8 cellular contexts compared by ENCODE assay signal in the genomic region with DNA sequence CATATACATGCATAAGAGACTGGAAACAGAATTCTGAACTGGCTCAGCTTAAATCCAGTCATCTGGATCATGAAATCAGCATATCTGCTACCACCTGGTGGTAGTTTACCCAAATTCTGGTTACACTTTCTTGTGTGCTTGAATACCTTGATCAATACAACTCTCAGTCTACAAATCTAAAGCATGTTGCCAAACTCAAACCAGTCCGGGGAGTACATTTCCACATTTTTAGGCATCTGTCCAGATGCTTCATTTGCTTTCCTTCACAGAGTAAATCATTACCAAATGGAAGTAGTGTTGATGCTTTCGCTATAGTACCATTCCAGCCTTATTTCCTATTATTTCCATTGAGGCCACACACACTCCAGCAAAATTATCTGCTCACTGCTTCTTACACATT.
DNase-seq lines count a peak whose midpoint lies in the region; ATAC-seq and TF ChIP-seq lines count a peak whose summit lies in the region.

No MANE protein-coding gene starts in this region.

- no peaks in the 10 kb centered on the region for H4K20me1 ChIP-seq in hepatocyte (ENCODE audit: insufficient read depth, poor library complexity, severe bottlenecking)

- H2AFZ ChIP-seq in hepatocyte, result no peak overlapping the region

- DNase-seq in AG10803 (ENCODE audit: low read depth), result peak; percentile 42
- no peak for DNase-seq in Peyer's patch
- DNase-seq in hepatocyte (ENCODE audit: low spot score), result peak; percentile 19
- no peak for DNase-seq in activated naive CD8-positive, alpha-beta T cell treated with anti-CD3 and anti-CD28 coated beads for 36 hours
- no peak for DNase-seq in CD4-positive, alpha-beta T cell
- DNase-seq in stimulated activated CD8-positive, alpha-beta memory T cell treated with anti-CD3 and anti-CD28 coated beads, Interleukin-4, amount 100 ng/mL, for 48 hours, result no peak

- POLR2A ChIA-PET in CD4-positive, alpha-beta T cell (lab: Charles Lee), result no interaction called here

- no peak overlapping the region for H3K4me3 Mint-ChIP-seq in activated naive CD8-positive, alpha-beta T cell treated with anti-CD3 and anti-CD28 coated beads for 36 hours
- no peak overlapping the region for H3K4me3 Mint-ChIP-seq in CD4-positive, alpha-beta T cell

- H3K79me2 ChIP-seq in hepatocyte, result no peaks in the 10 kb centered on the region

- H3K4me3 ChIP-seq in AG10803 (ENCODE audit: low read length), result no peak overlapping the region
- H3K4me3 ChIP-seq in Peyer's patch, result no peak overlapping the region
- H3K4me3 ChIP-seq in hepatocyte, result no peak overlapping the region

- H3K4me2 ChIP-seq in hepatocyte, result peak overlapping the region; percentile 5

- no peak for TF ChIP-seq POLR2A in Peyer's patch (IDR thresholded peaks at IDR 0.05)

- intact Hi-C loops in CD4-positive, alpha-beta T cell (cut with DNase I, micrococcal nuclease), result no loop called here

- no peaks in the 10 kb centered on the region for H3K27me3 Mint-ChIP-seq in activated naive CD8-positive, alpha-beta T cell treated with anti-CD3 and anti-CD28 coated beads for 36 hours
- no peaks in the 10 kb centered on the region for H3K27me3 Mint-ChIP-seq in CD4-positive, alpha-beta T cell

- H3K4me1 ChIP-seq in Peyer's patch (peaks cover 0 to 4% (median 0%) of the 10 kb centered on the region in 4 donors), hepatocyte (ENCODE audit: insufficient read depth) (peaks cover 10% of the 10 kb centered on the region)

- H3K27ac ChIP-seq in Peyer's patch (no peak overlapping the region), hepatocyte (no peak overlapping the region)
- H3K27ac ChIP-seq in CD4-positive, alpha-beta T cell (ENCODE audit: low read depth, low read length), result no peak overlapping the region

- H3K9me3 Mint-ChIP-seq in activated naive CD8-positive, alpha-beta T cell treated with anti-CD3 and anti-CD28 coated beads for 36 hours, result no peaks in the 10 kb centered on the region
- H3K9me3 Mint-ChIP-seq in CD4-positive, alpha-beta T cell, result no peaks in the 10 kb centered on the region

- no peak overlapping the region for H3K27ac Mint-ChIP-seq in activated naive CD8-positive, alpha-beta T cell treated with anti-CD3 and anti-CD28 coated beads for 36 hours
- no peak overlapping the region for H3K27ac Mint-ChIP-seq in CD4-positive, alpha-beta T cell

- WGBS in hepatocyte (ENCODE audit: low lambda C conversion rate, missing lambda C conversion rate), result 67% methylated on average over 2 of the region's 2 CpGs

- TF ChIP-seq CTCF in AG10803 (conservative IDR thresholded peaks at IDR 0.05; ENCODE audit: low read length), result peak; percentile 48
- peak in 4 of 6 experiments; percentile 29 to 60 (median 58) for TF ChIP-seq CTCF in Peyer's patch (IDR thresholded peaks at IDR 0.05)
- peak; percentile 49 for TF ChIP-seq CTCF in hepatocyte (IDR thresholded peaks at IDR 0.05; ENCODE audit: poor library complexity)
- TF ChIP-seq CTCF in CD4-positive, alpha-beta T cell (IDR thresholded peaks at IDR 0.05), result no peak

- CTCF ChIA-PET in CD4-positive, alpha-beta T cell (lab: Charles Lee), result no interaction called here

- H3K9me3 ChIP-seq in Peyer's patch (no peaks in the 10 kb centered on the region), hepatocyte (ENCODE audit: low read depth) (no peaks in the 10 kb centered on the region)
- H3K9me3 ChIP-seq in CD4-positive, alpha-beta T cell (ENCODE audit: control insufficient read depth, low read length), result no peaks in the 10 kb centered on the region

- H3K36me3 ChIP-seq in Peyer's patch (no peaks in the 10 kb centered on the region), hepatocyte (replicated peaks; ENCODE audit: insufficient read depth, low read depth) (no peaks in the 10 kb centered on the region)

- H3K27me3 ChIP-seq in Peyer's patch (no peaks in the 10 kb centered on the region), hepatocyte (no peaks in the 10 kb centered on the region)
- H3K27me3 ChIP-seq in CD4-positive, alpha-beta T cell (ENCODE audit: control insufficient read depth, insufficient read depth, low read length), result no peaks in the 10 kb centered on the region

- no peaks in the 10 kb centered on the region for H3K9me2 ChIP-seq in hepatocyte (replicated peaks; ENCODE audit: insufficient read depth)

- H3K36me3 Mint-ChIP-seq in activated naive CD8-positive, alpha-beta T cell treated with anti-CD3 and anti-CD28 coated beads for 36 hours, result no peaks in the 10 kb centered on the region
- H3K36me3 Mint-ChIP-seq in CD4-positive, alpha-beta T cell (ENCODE audit: low read depth), result no peaks in the 10 kb centered on the region

- ATAC-seq in GM19452 (IDR thresholded peaks at IDR 0.05; ENCODE audit: unreplicated experiment) (peak; percentile 63), HG03521 (IDR thresholded peaks at IDR 0.05; ENCODE audit: unreplicated experiment) (no peak)
- no peak for ATAC-seq in CD4-positive, alpha-beta T cell (ENCODE audit: poor library complexity)

- no peaks in the 10 kb centered on the region for H3K4me1 Mint-ChIP-seq in activated naive CD8-positive, alpha-beta T cell treated with anti-CD3 and anti-CD28 coated beads for 36 hours
- no peaks in the 10 kb centered on the region for H3K4me1 Mint-ChIP-seq in CD4-positive, alpha-beta T cell (ENCODE audit: low read depth)

Comparison
In these comparisons a context has a peak if more than half of its experiments do, and no peak if none do; other contexts are left out.
1. DNase-seq: peak in AG10803 (single experiment) and hepatocyte (single experiment); none in Peyer's patch (0 of 3), activated naive CD8-positive, alpha-beta T cell treated with anti-CD3 and anti-CD28 coated beads for 36 hours (single experiment), CD4-positive, alpha-beta T cell (0 of 10) and stimulated activated CD8-positive, alpha-beta memory T cell treated with anti-CD3 and anti-CD28 coated beads, Interleukin-4, amount 100 ng/mL, for 48 hours (single experiment).